1 cellular context compared by ENCODE assay signal in genomic region chr10:61834519-61834918, GRCh38.
TF ChIP-seq lines count a peak whose summit lies in the region.

No MANE protein-coding gene starts in this region.

TF ChIP-seq in IMR-90, 13 proteins besides CTCF, POLR2A, EP300 and RAD21 (continued from another document):
- TF ChIP-seq USF2 (IDR thresholded peaks at IDR 0.05; ENCODE audit: low read depth, low read length), result no peak
